In genomic region chr16:85541619-85542547, GRCh38 we compare ENCODE assay signal across 1 cellular context.
TF ChIP-seq lines count a peak whose summit lies in the region.

No MANE protein-coding gene starts in this region.

TF ChIP-seq in IMR-90, 13 proteins besides CTCF, POLR2A, EP300 and RAD21 (continued from another document):
- TF ChIP-seq ELK1 (IDR thresholded peaks at IDR 0.05; ENCODE audit: borderline replicate concordance, low read depth, low read length) (no peak), CEBPB (IDR thresholded peaks at IDR 0.05; ENCODE audit: low read depth, low read length) (no peak), MAZ (IDR thresholded peaks at IDR 0.05; ENCODE audit: borderline replicate concordance, low read depth, low read length) (no peak)
- TF ChIP-seq, protein P1, sequence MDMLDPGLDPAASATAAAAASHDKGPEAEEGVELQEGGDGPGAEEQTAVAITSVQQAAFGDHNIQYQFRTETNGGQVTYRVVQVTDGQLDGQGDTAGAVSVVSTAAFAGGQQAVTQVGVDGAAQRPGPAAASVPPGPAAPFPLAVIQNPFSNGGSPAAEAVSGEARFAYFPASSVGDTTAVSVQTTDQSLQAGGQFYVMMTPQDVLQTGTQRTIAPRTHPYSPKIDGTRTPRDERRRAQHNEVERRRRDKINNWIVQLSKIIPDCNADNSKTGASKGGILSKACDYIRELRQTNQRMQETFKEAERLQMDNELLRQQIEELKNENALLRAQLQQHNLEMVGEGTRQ (IDR thresholded peaks at IDR 0.05; ENCODE audit: low read depth, low read length), result no peak
